In the genomic region with DNA sequence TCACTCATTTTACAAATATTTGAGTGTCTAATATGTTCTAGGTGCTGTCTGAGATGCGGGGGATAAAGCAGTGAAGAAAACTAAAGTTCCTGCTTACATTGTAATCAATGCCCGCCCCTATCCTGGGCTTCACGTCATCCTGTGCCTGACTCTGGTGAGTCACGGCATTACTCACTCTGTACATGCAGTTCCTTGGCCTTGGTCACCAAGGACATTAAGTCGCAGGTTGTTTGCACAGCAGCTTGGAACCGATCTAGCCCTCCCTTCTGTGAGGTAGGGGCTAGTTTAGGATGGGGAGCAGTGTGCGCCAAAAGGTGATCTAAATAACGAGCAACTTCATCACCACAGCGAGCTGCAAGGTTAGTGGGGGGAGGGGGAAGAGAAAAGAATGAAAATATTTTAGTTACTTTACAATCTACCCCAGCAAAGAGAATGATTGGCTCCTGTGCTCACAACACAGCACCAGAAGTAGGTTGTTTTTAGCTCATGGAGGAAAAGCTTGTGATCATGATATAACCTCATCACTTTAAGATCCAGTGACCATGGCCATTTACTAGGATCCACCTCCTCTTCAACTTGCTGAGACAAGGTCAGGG, we compare ENCODE assay signal across 8 cellular contexts.
DNase-seq lines count a peak whose midpoint lies in the region; ATAC-seq and TF ChIP-seq lines count a peak whose summit lies in the region.

No MANE protein-coding gene starts in this region.

- TF ChIP-seq CTCF in HFF-Myc (IDR thresholded peaks at IDR 0.05; ENCODE audit: low read depth, low read length, missing control alignments), result no peak

- DNase-seq in HFF-Myc (ENCODE audit: extremely low read depth, low read depth) (peak; percentile 52), fibroblast of the conjunctiva (ENCODE audit: low read depth) (peak; percentile 83), anterior cingulate cortex (lab: John Stamatoyannopoulos, UW) (no peak), ecto neural progenitor cell (ENCODE audit: low spot score) (no peak), NCI-H2171 (lab: John Stamatoyannopoulos, UW) (no peak)
- peak; percentile 51 for DNase-seq in stimulated activated CD4-positive, alpha-beta T cell treated with anti-CD3 and anti-CD28 coated beads, Interleukin-4, amount 100 ng/mL, for 24 hours

- no peak overlapping the region for H3K4me3 ChIP-seq in HFF-Myc (replicated peaks; ENCODE audit: low read depth, low read length)

- peak; percentile 39 to 53 for ATAC-seq in activated CD4-positive, CD25-positive, alpha-beta regulatory T cell treated with anti-CD3 and anti-CD28 coated beads, Interleukin-2, amount 50 U/mL, for 24 hours
- ATAC-seq in GM21528 (IDR thresholded peaks at IDR 0.05; ENCODE audit: low FRiP score, unreplicated experiment), result no peak

Comparison
In these comparisons a context has a peak if more than half of its experiments do, and no peak if none do; other contexts are left out.
1. DNase-seq: peak in HFF-Myc (single experiment), fibroblast of the conjunctiva (single experiment) and stimulated activated CD4-positive, alpha-beta T cell treated with anti-CD3 and anti-CD28 coated beads, Interleukin-4, amount 100 ng/mL, for 24 hours (single experiment); none in anterior cingulate cortex (0 of 58), ecto neural progenitor cell (single experiment) and NCI-H2171 (single experiment).